In genomic region chr15:88624971-88625290, GRCh38 we compare ENCODE assay signal across 1 cellular context.
TF ChIP-seq lines count a peak whose summit lies in the region.

No MANE protein-coding gene starts in this region.

TF ChIP-seq in HepG2, 621 proteins besides CTCF, POLR2A, EP300 and RAD21:
- TF ChIP-seq TP53 (CRISPR knock-in tag; conservative IDR thresholded peaks at IDR 0.05), result no peak
- TF ChIP-seq ZNF362 (CRISPR knock-in tag; IDR thresholded peaks at IDR 0.05; ENCODE audit: borderline replicate concordance), result peak; percentile 45; the same call in 1 of the 2 replicates
- TF ChIP-seq HHEX (CRISPR knock-in tag; IDR thresholded peaks at IDR 0.05), result no peak
- TF ChIP-seq TRIM24 (CRISPR knock-in tag; IDR thresholded peaks at IDR 0.05), result no peak
- TF ChIP-seq ZBTB46 (CRISPR knock-in tag; IDR thresholded peaks at IDR 0.05; ENCODE audit: borderline replicate concordance), result no peak
- no peak for TF ChIP-seq ZNF83 (CRISPR knock-in tag; IDR thresholded peaks at IDR 0.05; ENCODE audit: borderline replicate concordance)
- no peak for TF ChIP-seq ZNF674 (CRISPR knock-in tag; IDR thresholded peaks at IDR 0.05; ENCODE audit: low read depth)
- TF ChIP-seq ZNF720 (CRISPR knock-in tag; IDR thresholded peaks at IDR 0.05), result no peak
- TF ChIP-seq TFAP4 (IDR thresholded peaks at IDR 0.05; ENCODE audit: borderline replicate concordance, low read depth), result peak; percentile 70; the same call in 1 of the 2 replicates
- TF ChIP-seq CAMTA2 (CRISPR knock-in tag; IDR thresholded peaks at IDR 0.05; ENCODE audit: borderline replicate concordance), result no peak
- TF ChIP-seq ZSCAN30 (CRISPR knock-in tag; IDR thresholded peaks at IDR 0.05), result no peak
